15 cellular contexts compared by ENCODE assay signal in genomic region chr4:147740176-147740575, GRCh38.
"Had no signal": no experiment of that assay in that cellular context is flagged by ENCODE, and none has a peak within 500 bp of the region (broad histone marks: within the 10 kb centered on the region; RNA-seq: fewer than 3 reads in every experiment).

No MANE protein-coding gene starts in this region.

- H3K27ac Mint-ChIP-seq: activated CD4-positive, alpha-beta T cell treated with anti-CD3 and anti-CD28 coated beads for 36 hours; activated CD8-positive, alpha-beta T cell treated with anti-CD3 and anti-CD28 coated beads for 36 hours; activated naive CD4-positive, alpha-beta T cell treated with anti-CD3 and anti-CD28 coated beads for 36 hours; dendritic cell treated with granulocyte-macrophage colony-stimulating factor and Interleukin-4, amounts not matched to agents 40 ng/mL and 50 ng/mL, for 4 days; stimulated activated naive CD8-positive, alpha-beta T cell treated with anti-CD3 and anti-CD28 coated beads, Interleukin-15, Interleukin-2, amounts not matched to agents 100 ng/mL and 50 ng/mL, for 24 hours had no signal

- H3K4me3 Mint-ChIP-seq: activated CD4-positive, alpha-beta T cell treated with anti-CD3 and anti-CD28 coated beads for 36 hours; activated CD8-positive, alpha-beta T cell treated with anti-CD3 and anti-CD28 coated beads for 36 hours; activated naive CD4-positive, alpha-beta T cell treated with anti-CD3 and anti-CD28 coated beads for 36 hours; dendritic cell treated with granulocyte-macrophage colony-stimulating factor and Interleukin-4, amounts not matched to agents 40 ng/mL and 50 ng/mL, for 4 days; neural crest cell; stimulated activated naive CD8-positive, alpha-beta T cell treated with anti-CD3 and anti-CD28 coated beads, Interleukin-15, Interleukin-2, amounts not matched to agents 100 ng/mL and 50 ng/mL, for 24 hours had no signal

- FAIRE-seq: islet of Langerhans had no signal

- H3K36me3 ChIP-seq: left lung, ovary had no signal

- H3K9me3 Mint-ChIP-seq: activated CD8-positive, alpha-beta T cell treated with anti-CD3 and anti-CD28 coated beads for 36 hours; activated naive CD4-positive, alpha-beta T cell treated with anti-CD3 and anti-CD28 coated beads for 36 hours; dendritic cell treated with granulocyte-macrophage colony-stimulating factor and Interleukin-4, amounts not matched to agents 40 ng/mL and 50 ng/mL, for 4 days; neural crest cell; stimulated activated naive CD8-positive, alpha-beta T cell treated with anti-CD3 and anti-CD28 coated beads, Interleukin-15, Interleukin-2, amounts not matched to agents 100 ng/mL and 50 ng/mL, for 24 hours had no signal

- H3K27me3 Mint-ChIP-seq: activated CD4-positive, alpha-beta T cell treated with anti-CD3 and anti-CD28 coated beads for 36 hours; activated CD8-positive, alpha-beta T cell treated with anti-CD3 and anti-CD28 coated beads for 36 hours; dendritic cell treated with granulocyte-macrophage colony-stimulating factor and Interleukin-4, amounts not matched to agents 40 ng/mL and 50 ng/mL, for 4 days had no signal

- H3K4me3 ChIP-seq: body of pancreas, left lung, ovary had no signal

- ATAC-seq: activated CD4-positive, alpha-beta T cell treated with anti-CD3 and anti-CD28 coated beads for 36 hours; activated CD8-positive, alpha-beta T cell treated with anti-CD3 and anti-CD28 coated beads for 36 hours; body of pancreas; left lung had no signal

- H3K27ac ChIP-seq: body of pancreas, left lung, ovary, WERI-Rb-1 had no signal

- H3K9me3 ChIP-seq: body of pancreas, left lung, ovary had no signal

- H3K27me3 ChIP-seq: body of pancreas, left lung, ovary had no signal

- H3K4me1 ChIP-seq: body of pancreas had no signal

- DNase-seq: activated CD4-positive, alpha-beta T cell treated with anti-CD3 and anti-CD28 coated beads for 36 hours; activated CD8-positive, alpha-beta T cell treated with anti-CD3 and anti-CD28 coated beads for 36 hours; activated naive CD4-positive, alpha-beta T cell treated with anti-CD3 and anti-CD28 coated beads for 36 hours; body of pancreas; left lung; mesendoderm; ovary; stimulated activated CD4-positive, alpha-beta T cell treated with anti-CD3 and anti-CD28 coated beads, Interleukin-2, amount 100 ng/mL, for 48 hours; stimulated activated CD8-positive, alpha-beta memory T cell treated with anti-CD3 and anti-CD28 coated beads, Interleukin-4, amount 100 ng/mL, for 48 hours; T-helper 9 cell; WERI-Rb-1 had no signal
